In genomic region chr15:58584789-58585461, GRCh38 we compare ENCODE assay signal across 19 cellular contexts.
A peak's percentile ranks its signal among the peaks of the same experiment; 100 is the strongest.
DNase-seq lines count a peak whose midpoint lies in the region; ATAC-seq lines count a peak whose summit lies in the region.
"Had no signal": no experiment of that assay in that cellular context is flagged by ENCODE, and none has a peak within 500 bp of the region (broad histone marks: within the 10 kb centered on the region; RNA-seq: fewer than 3 reads in every experiment).

No MANE protein-coding gene starts in this region.

- H3K27ac ChIP-seq in CD4-positive, CD25-positive, alpha-beta regulatory T cell (ENCODE audit: insufficient read depth, low read length, poor library complexity, severe bottlenecking) = no peak overlapping the region
- peak overlapping the region; percentile 2 for H3K27ac ChIP-seq in layer of hippocampus (ENCODE audit: low read depth, low read length)
- H3K27ac ChIP-seq: colonic mucosa, transverse colon had no signal

- peaks cover 5% of the 10 kb centered on the region for H3K4me1 ChIP-seq in CD4-positive, CD25-positive, alpha-beta regulatory T cell (ENCODE audit: control insufficient read depth, insufficient read depth, low read length, poor library complexity, severe bottlenecking)
- H3K4me1 ChIP-seq: colonic mucosa, transverse colon had no signal

- no peak for ATAC-seq in CD4-positive, CD25-positive, alpha-beta regulatory T cell (ENCODE audit: low read depth in 2 of 2)
- ATAC-seq in HG03571 (IDR thresholded peaks at IDR 0.05; ENCODE audit: unreplicated experiment) (no peak), GM19397 (IDR thresholded peaks at IDR 0.05; ENCODE audit: unreplicated experiment) (no peak)
- ATAC-seq: activated naive CD8-positive, alpha-beta T cell treated with anti-CD3 and anti-CD28 coated beads, Interleukin-2, amount 50 U/mL, for 24 hours; GM23338; left cardiac atrium had no signal

- no peak for DNase-seq in CD4-positive, CD25-positive, alpha-beta regulatory T cell
- DNase-seq in ELF-1 (ENCODE audit: low read depth, low spot score) (peak; percentile 12), OCI-M1 (lab: John Stamatoyannopoulos, UW) (peak; percentile 67), SW480 (ENCODE audit: low spot score) (no peak)
- DNase-seq: activated naive CD8-positive, alpha-beta T cell treated with anti-CD3 and anti-CD28 coated beads, Interleukin-2, amount 50 U/mL, for 24 hours; Caco-2; colonic mucosa; endodermal cell; left cardiac atrium; NCI-H1694 treated with DMSO at 0.1 percent for 48 hours; stimulated activated naive CD4-positive, alpha-beta T cell treated with Interleukin-2 at 50 U/mL for 16 hours; transverse colon had no signal

- H3K4me3 Mint-ChIP-seq in CD4-positive, CD25-positive, alpha-beta regulatory T cell = peak overlapping the region in 1 of 4 donors; percentile 43
- H3K4me3 Mint-ChIP-seq: activated naive CD8-positive, alpha-beta T cell treated with anti-CD3 and anti-CD28 coated beads, Interleukin-2, amount 50 U/mL, for 24 hours; brain; endodermal cell; GM23338; neural crest cell had no signal

- no peak overlapping the region for H3K4me3 ChIP-seq in CD4-positive, CD25-positive, alpha-beta regulatory T cell (ENCODE audit: low read depth, low read length)
- H3K4me3 ChIP-seq: colonic mucosa, GM23338, transverse colon had no signal

- H3K27me3 ChIP-seq in CD4-positive, CD25-positive, alpha-beta regulatory T cell (ENCODE audit: control insufficient read depth, insufficient read depth, low read length) = peaks cover 2% of the 10 kb centered on the region
- H3K27me3 ChIP-seq in layer of hippocampus (ENCODE audit: control insufficient read depth, insufficient read depth, low read length) = no peaks in the 10 kb centered on the region
- H3K27me3 ChIP-seq: colonic mucosa, transverse colon had no signal

- peaks cover 0 to 23% (median 19%) of the 10 kb centered on the region in 4 donors for H3K4me1 Mint-ChIP-seq in CD4-positive, CD25-positive, alpha-beta regulatory T cell

- peaks cover 0 to 5% (median 3%) of the 10 kb centered on the region in 7 donors for H3K9me3 Mint-ChIP-seq in CD4-positive, CD25-positive, alpha-beta regulatory T cell
- H3K9me3 Mint-ChIP-seq: GM23338 had no signal

- peak overlapping the region in 2 of 3 donors; percentile 49 to 94 for H3K27ac Mint-ChIP-seq in CD4-positive, CD25-positive, alpha-beta regulatory T cell
- H3K27ac Mint-ChIP-seq: activated naive CD8-positive, alpha-beta T cell treated with anti-CD3 and anti-CD28 coated beads, Interleukin-2, amount 50 U/mL, for 24 hours; brain; endodermal cell; GM23338 had no signal

- no peaks in the 10 kb centered on the region for H3K36me3 Mint-ChIP-seq in CD4-positive, CD25-positive, alpha-beta regulatory T cell
- H3K36me3 Mint-ChIP-seq: brain had no signal

- peaks cover 14% of the 10 kb centered on the region for H3K27me3 Mint-ChIP-seq in CD4-positive, CD25-positive, alpha-beta regulatory T cell
- H3K27me3 Mint-ChIP-seq: progenitor cell of endocrine pancreas had no signal

- H3K9me3 ChIP-seq in CD4-positive, CD25-positive, alpha-beta regulatory T cell (ENCODE audit: control insufficient read depth in 2 of 2, low read length in 2 of 2) = peaks cover 0 to 7% of the 10 kb centered on the region in 2 experiments
- H3K9me3 ChIP-seq: colonic mucosa had no signal

- no peaks in the 10 kb centered on the region for H3K36me3 ChIP-seq in CD4-positive, CD25-positive, alpha-beta regulatory T cell (ENCODE audit: control insufficient read depth, insufficient read depth, low read length)
- H3K36me3 ChIP-seq: colonic mucosa, transverse colon had no signal

Comparison
In these comparisons a context has a peak if more than half of its experiments do, and no peak if none do; other contexts are left out.
1. DNase-seq: peak in ELF-1 (single experiment) and OCI-M1 (single experiment); none in CD4-positive, CD25-positive, alpha-beta regulatory T cell (0 of 3) and SW480 (single experiment).